In genomic region chr1:155932085-155932484, GRCh38 we compare ENCODE assay signal across 14 cellular contexts. TPM values are rescaled to one million over a fixed set of nuclear protein-coding genes. Genes with fewer than 3 reads are reported as not detected.
DNase-seq lines count a peak whose midpoint lies in the region; ATAC-seq, FAIRE-seq and TF ChIP-seq lines count a peak whose summit lies in the region.
"Had no signal": no experiment of that assay in that cellular context is flagged by ENCODE, and none has a peak within 500 bp of the region (broad histone marks: within the 10 kb centered on the region; RNA-seq: fewer than 3 reads in every experiment).

No MANE protein-coding gene starts in this region.

- H3K27me3 ChIP-seq in pancreas, result no peaks in the 10 kb centered on the region

- no peak for DNase-seq in activated CD4-positive, alpha-beta T cell treated with anti-CD3 and anti-CD28 coated beads, Interleukin-2, amount 10 ng/mL, durations not matched to agents 7 days and 5 days
- DNase-seq in activated CD4-positive, alpha-beta T cell treated with anti-CD3 and anti-CD28 coated beads for 1 hour, result no peak
- DNase-seq in RKO (ENCODE audit: low spot score) (peak; percentile 63), epithelial cell of proximal tubule (ENCODE audit: low read depth) (no peak), renal cortical epithelial cell (ENCODE audit: low read depth) (peak; percentile 81), pancreas (no peak), HUDEP-2 (lab: John Stamatoyannopoulos, UW; ENCODE audit: unreplicated experiment in 76 of 76) (no peak), DMS 273 (lab: John Stamatoyannopoulos, UW; ENCODE audit: unreplicated experiment) (no peak)
- DNase-seq: activated CD4-positive, alpha-beta T cell treated with anti-CD3 and anti-CD28 coated beads, Interleukin-2, amount 50 U/mL, for 1 hour; HCEC 1CT; NCI-H774 had no signal

- H3K4me3 ChIP-seq in epithelial cell of proximal tubule (ENCODE audit: low read depth, low read length) (peak overlapping the region; percentile 85), pancreas (peak overlapping the region in 2 of 4 donors; percentile 14 to 83)

- H3K27ac Mint-ChIP-seq in activated CD4-positive, alpha-beta T cell treated with anti-CD3 and anti-CD28 coated beads, Interleukin-2, amount 10 ng/mL, durations not matched to agents 7 days and 5 days, result peak overlapping the region; percentile 31

- H3K27ac ChIP-seq in pancreas, result no peak overlapping the region

- peaks cover 22 to 38% (median 30%) of the 10 kb centered on the region in 3 donors for H3K4me1 ChIP-seq in pancreas

- intact Hi-C loops in pancreas (cut with DNase I), result no loop called here

- no peak for ATAC-seq in pancreas

- POLR2A ChIA-PET in activated CD4-positive, alpha-beta T cell treated with anti-CD3 and anti-CD28 coated beads, Interleukin-2, amount 10 ng/mL, durations not matched to agents 7 days and 5 days (lab: Charles Lee), result interaction anchor here (0.5 kb wide), 1 partner anchor 8 kb away, joined by 4 read pairs; no protein-coding TSS in a partner anchor

- no peaks in the 10 kb centered on the region for H3K27me3 Mint-ChIP-seq in activated CD4-positive, alpha-beta T cell treated with anti-CD3 and anti-CD28 coated beads, Interleukin-2, amount 10 ng/mL, durations not matched to agents 7 days and 5 days

- H3K4me1 Mint-ChIP-seq in activated CD4-positive, alpha-beta T cell treated with anti-CD3 and anti-CD28 coated beads, Interleukin-2, amount 10 ng/mL, durations not matched to agents 7 days and 5 days, result peaks cover 44% of the 10 kb centered on the region

- 22 to 30% methylated on average over 1 of the region's 1 CpG for WGBS in pancreas, 2 donors

- no peaks in the 10 kb centered on the region for H3K9me3 Mint-ChIP-seq in activated CD4-positive, alpha-beta T cell treated with anti-CD3 and anti-CD28 coated beads, Interleukin-2, amount 10 ng/mL, durations not matched to agents 7 days and 5 days

- TF ChIP-seq CTCF in epithelial cell of proximal tubule (conservative IDR thresholded peaks at IDR 0.05; ENCODE audit: low read depth, low read length) (no peak), pancreas (IDR thresholded peaks at IDR 0.05) (no peak)

- FAIRE-seq in pancreas (lab: Jason Lieb, UNC), result no peak
- FAIRE-seq: GM18507 had no signal

- no peaks in the 10 kb centered on the region for H3K9me3 ChIP-seq in pancreas

- peaks cover 37% of the 10 kb centered on the region for H3K36me3 Mint-ChIP-seq in activated CD4-positive, alpha-beta T cell treated with anti-CD3 and anti-CD28 coated beads, Interleukin-2, amount 10 ng/mL, durations not matched to agents 7 days and 5 days (ENCODE audit: low read depth)

- H3K36me3 ChIP-seq in pancreas, result peaks cover 0 to 44% (median 11%) of the 10 kb centered on the region in 3 donors

- CTCF ChIA-PET in activated CD4-positive, alpha-beta T cell treated with anti-CD3 and anti-CD28 coated beads, Interleukin-2, amount 10 ng/mL, durations not matched to agents 7 days and 5 days (lab: Charles Lee), result interaction anchor here (0.7 to 2.8 kb wide), 7 partner anchors 9 to 134 kb away, joined by 3 to 18 read pairs (median 3); no protein-coding TSS in a partner anchor

- H3K4me3 Mint-ChIP-seq in activated CD4-positive, alpha-beta T cell treated with anti-CD3 and anti-CD28 coated beads, Interleukin-2, amount 10 ng/mL, durations not matched to agents 7 days and 5 days, result no peak overlapping the region

RNA-seq across cellular contexts. Expression of gene KHDC4, which starts 2.1 kb away (rescaled TPM):
- total RNA-seq in activated CD4-positive, alpha-beta T cell treated with anti-CD3 and anti-CD28 coated beads, Interleukin-2, amount 10 ng/mL, durations not matched to agents 7 days and 5 days, result 10 to 100 TPM; 66.3 to 67.3 TPM
- total RNA-seq in epithelial cell of proximal tubule (30.8 and 36.7 TPM in 2 replicates), renal cortical epithelial cell (16.8 and 39.1 TPM in 2 replicates), pancreas (10 to 100 TPM; 11.9 to 24.3 (median 15.5) TPM)
- 10 to 100 TPM; 29.3 to 32.8 TPM for polyA plus RNA-seq in pancreas

RNA-seq across cellular contexts. Expression of gene RXFP4, which starts 9.4 kb away (rescaled TPM):
- total RNA-seq in activated CD4-positive, alpha-beta T cell treated with anti-CD3 and anti-CD28 coated beads, Interleukin-2, amount 10 ng/mL, durations not matched to agents 7 days and 5 days, result not detected
- not detected in 2 replicates for total RNA-seq in epithelial cell of proximal tubule
- total RNA-seq in renal cortical epithelial cell, result not detected in 2 replicates
- under 1 TPM in 1 of 6 donors, not detected in 5; 0.12 TPM for total RNA-seq in pancreas
- under 1 TPM in 1 of 2 donors, not detected in 1; 0.19 TPM for polyA plus RNA-seq in pancreas
- total RNA-seq: cerebellum, temporal lobe had no signal

RNA-seq across cellular contexts. Expression of gene RIT1, which starts 20.9 kb away (rescaled TPM):
- 10 to 100 TPM; 24.0 to 28.4 TPM for total RNA-seq in activated CD4-positive, alpha-beta T cell treated with anti-CD3 and anti-CD28 coated beads, Interleukin-2, amount 10 ng/mL, durations not matched to agents 7 days and 5 days
- total RNA-seq in epithelial cell of proximal tubule, result 16.3 and 17.6 TPM in 2 replicates
- total RNA-seq in renal cortical epithelial cell, result 38.4 and 88.2 TPM in 2 replicates
- 10 to 100 TPM in 3 of 6 donors, 1 to 10 TPM in 3; 5.7 to 15.1 (median 9.2) TPM for total RNA-seq in pancreas
- 1 to 10 TPM; 4.2 to 7.7 TPM for polyA plus RNA-seq in pancreas

RNA-seq across cellular contexts. Expression of gene ARHGEF2, which starts 46.3 kb away (rescaled TPM):
- total RNA-seq in activated CD4-positive, alpha-beta T cell treated with anti-CD3 and anti-CD28 coated beads, Interleukin-2, amount 10 ng/mL, durations not matched to agents 7 days and 5 days, result 100 to 1,000 TPM; 157 to 191 TPM
- total RNA-seq in epithelial cell of proximal tubule, result 62.5 and 89.7 TPM in 2 replicates
- 36.8 and 53.6 TPM in 2 replicates for total RNA-seq in renal cortical epithelial cell
- total RNA-seq in pancreas, result 10 to 100 TPM; 10.3 to 39.0 (median 23.8) TPM
- 10 to 100 TPM; 17.8 to 20.2 TPM for polyA plus RNA-seq in pancreas

Comparison
In these comparisons a context has a peak if more than half of its experiments do, and no peak if none do; other contexts are left out.
1. DNase-seq: peak in RKO (single experiment) and renal cortical epithelial cell (single experiment); none in activated CD4-positive, alpha-beta T cell treated with anti-CD3 and anti-CD28 coated beads, Interleukin-2, amount 10 ng/mL, durations not matched to agents 7 days and 5 days (single experiment), activated CD4-positive, alpha-beta T cell treated with anti-CD3 and anti-CD28 coated beads for 1 hour (single experiment), epithelial cell of proximal tubule (single experiment), pancreas (0 of 6), HUDEP-2 (0 of 76) and DMS 273 (single experiment).